8 cellular contexts compared by ENCODE assay signal in the genomic region with DNA sequence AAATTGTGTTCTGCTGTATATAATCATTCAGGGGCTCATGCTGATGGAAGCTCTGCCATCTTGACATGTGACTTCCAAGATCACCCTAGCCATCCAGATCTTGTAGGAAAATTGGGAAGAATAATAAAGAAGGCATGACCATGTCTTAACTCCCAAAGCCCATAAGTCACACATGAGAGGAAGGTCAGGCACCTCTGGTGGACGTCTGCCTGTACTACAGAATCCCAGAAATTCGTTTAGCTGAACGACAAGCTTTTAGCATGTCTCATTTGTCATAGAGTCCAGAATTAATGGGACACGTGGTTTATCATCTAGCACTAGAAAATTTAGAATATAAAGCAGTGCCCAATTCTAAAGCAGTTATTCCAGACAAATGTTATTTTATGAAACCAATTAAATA.
DNase-seq lines count a peak whose midpoint lies in the region; ATAC-seq, FAIRE-seq and TF ChIP-seq lines count a peak whose summit lies in the region.

No MANE protein-coding gene starts in this region.

- H3K4me1 ChIP-seq in PC-9 (replicated peaks; ENCODE audit: insufficient read depth): no peaks in the 10 kb centered on the region

- peak; percentile 52 for TF ChIP-seq CTCF in PC-9 (conservative IDR thresholded peaks at IDR 0.05)

- H2AFZ ChIP-seq in PC-9: no peak overlapping the region

- ATAC-seq in HG02870 (IDR thresholded peaks at IDR 0.05; ENCODE audit: unreplicated experiment) (peak; percentile 81), HG02623 (IDR thresholded peaks at IDR 0.05; ENCODE audit: unreplicated experiment) (no peak)

- no peak overlapping the region for H3K4me3 ChIP-seq in PC-9

- no peaks in the 10 kb centered on the region for H3K79me2 ChIP-seq in PC-9 (ENCODE audit: low read depth)

- CTCF ChIA-PET in PC-9 (lab: Charles Lee): no interaction called here

- intact Hi-C loops in PC-9 (cut with micrococcal nuclease; ENCODE audit: unreplicated experiment): no loop called here

- no peak for TF ChIP-seq POLR2A in GM12891 (IDR thresholded peaks at IDR 0.05; ENCODE audit: low read depth, low read length)

- no peak for DNase-seq in GM12891 (ENCODE audit: insufficient read length, low spot score)
- DNase-seq in PC-9: no peak
- peak; percentile 15 for DNase-seq in left kidney (ENCODE audit: low read depth, low spot score)
- DNase-seq in NCI-H2107 treated with DMSO at 0.1 percent for 48 hours (lab: John Stamatoyannopoulos, UW; ENCODE audit: unreplicated experiment): no peak
- DNase-seq in A172 (ENCODE audit: low spot score): no peak
- no peak for DNase-seq in medulla oblongata (ENCODE audit: extremely low spot score)

- H3K27ac ChIP-seq in PC-9: no peak overlapping the region

- H3K9me3 ChIP-seq in PC-9 (ENCODE audit: insufficient read depth, low read depth): no peaks in the 10 kb centered on the region

- H4K20me1 ChIP-seq in PC-9 (ENCODE audit: insufficient read depth): no peaks in the 10 kb centered on the region

- H3K27me3 ChIP-seq in PC-9 (ENCODE audit: insufficient read depth, low read depth): no peaks in the 10 kb centered on the region

- POLR2A ChIA-PET in PC-9 (lab: Charles Lee; ENCODE audit: unreplicated experiment): no interaction called here

- FAIRE-seq in GM12891 (lab: Jason Lieb, UNC): peak; percentile 51

- H3K36me3 ChIP-seq in PC-9 (ENCODE audit: low read depth): no peaks in the 10 kb centered on the region

- H3K9me2 ChIP-seq in PC-9 (ENCODE audit: insufficient read depth): no peaks in the 10 kb centered on the region

- H3K4me2 ChIP-seq in PC-9: no peak overlapping the region

- no peaks in the 10 kb centered on the region for H3F3A ChIP-seq in PC-9 (ENCODE audit: insufficient read depth, low read depth)

- BruUV-seq in PC-9 (replicated peaks; lab: Mats Ljungman, UMichigan): no TSS peak

TF ChIP-seq in GM12891, 5 proteins besides CTCF, POLR2A, EP300 and RAD21:
- no peak for TF ChIP-seq SPI1 (IDR thresholded peaks at IDR 0.05; ENCODE audit: low read depth, low read length)
- TF ChIP-seq POU2F2 (IDR thresholded peaks at IDR 0.05; ENCODE audit: low read depth, low read length): no peak
- no peak for TF ChIP-seq PAX5 (IDR thresholded peaks at IDR 0.05; ENCODE audit: insufficient read depth, low read length, severe bottlenecking)
- TF ChIP-seq POLR2AphosphoS5 (IDR thresholded peaks at IDR 0.05; ENCODE audit: low read depth, low read length): no peak
- no peak for TF ChIP-seq TAF1 (IDR thresholded peaks at IDR 0.05; ENCODE audit: low read depth, low read length)
